In the genomic region with DNA sequence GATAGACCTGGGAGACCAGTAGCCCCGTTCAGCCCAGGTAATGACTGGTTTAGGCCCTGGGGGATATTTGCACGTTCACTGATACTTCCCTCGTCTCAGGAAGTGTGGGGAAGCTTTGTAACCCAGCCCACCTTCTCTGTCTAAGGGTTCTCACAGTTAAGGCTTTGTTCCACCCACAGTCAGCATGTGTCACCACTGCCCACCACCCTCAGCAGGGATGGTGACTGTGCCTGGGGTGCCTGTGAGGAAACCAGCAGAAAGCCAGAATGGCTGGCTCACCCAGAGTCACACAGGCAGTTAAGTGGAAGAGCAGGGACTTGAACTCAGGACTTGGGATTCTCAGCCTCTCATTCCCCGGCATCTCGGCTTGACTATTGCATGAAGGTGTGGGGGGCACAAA, we compare ENCODE assay signal across 11 cellular contexts. TPM values are rescaled to one million over a fixed set of nuclear protein-coding genes. Genes with fewer than 3 reads are reported as not detected.
DNase-seq lines count a peak whose midpoint lies in the region; ATAC-seq lines count a peak whose summit lies in the region.
"Had no signal": no experiment of that assay in that cellular context is flagged by ENCODE, and none has a peak within 500 bp of the region (broad histone marks: within the 10 kb centered on the region; RNA-seq: fewer than 3 reads in every experiment).

No MANE protein-coding gene starts in this region.

- peaks cover 19% of the 10 kb centered on the region for H3K4me1 Mint-ChIP-seq in activated T-cell treated with anti-CD3 and anti-CD28 coated beads, Interleukin-2, amount 50 U/mL, for 24 hours (ENCODE audit: low read depth)
- peaks cover 14% of the 10 kb centered on the region for H3K4me1 Mint-ChIP-seq in activated T-helper 2 cell treated with anti-CD3 and anti-CD28 coated beads, Interferon-gamma antibody, Interleukin-2, Interleukin-4, amounts not matched to agents 10 μg/mL and 5 μg/mL and 100 μg/mL, durations not matched to agents 14 hours and 24 hours and 36 hours (ENCODE audit: low read depth)

- H3K27ac ChIP-seq in layer of hippocampus (ENCODE audit: low read depth, low read length) = peak overlapping the region; percentile 55
- H3K27ac ChIP-seq: SK-N-MC had no signal

- H3K27me3 ChIP-seq in layer of hippocampus (ENCODE audit: control insufficient read depth, insufficient read depth, low read length) = peaks cover 3% of the 10 kb centered on the region

- no peaks in the 10 kb centered on the region for H3K9me3 Mint-ChIP-seq in activated T-cell treated with anti-CD3 and anti-CD28 coated beads, Interleukin-2, amount 50 U/mL, for 24 hours
- H3K9me3 Mint-ChIP-seq in activated T-helper 2 cell treated with anti-CD3 and anti-CD28 coated beads, Interferon-gamma antibody, Interleukin-2, Interleukin-4, amounts not matched to agents 10 μg/mL and 5 μg/mL and 100 μg/mL, durations not matched to agents 14 hours and 24 hours and 36 hours = no peaks in the 10 kb centered on the region
- H3K9me3 Mint-ChIP-seq: naive thymus-derived CD8-positive, alpha-beta T cell had no signal

- ATAC-seq in stimulated activated naive CD8-positive, alpha-beta T cell treated with anti-CD3 and anti-CD28 coated beads, Interleukin-15, Interleukin-2, amounts not matched to agents 100 U/mL and 50 U/mL, for 24 hours = peak; percentile 83

- H3K27me3 Mint-ChIP-seq in activated T-cell treated with anti-CD3 and anti-CD28 coated beads, Interleukin-2, amount 50 U/mL, for 24 hours = peaks cover 44% of the 10 kb centered on the region
- peaks cover 38% of the 10 kb centered on the region for H3K27me3 Mint-ChIP-seq in activated T-helper 2 cell treated with anti-CD3 and anti-CD28 coated beads, Interferon-gamma antibody, Interleukin-2, Interleukin-4, amounts not matched to agents 10 μg/mL and 5 μg/mL and 100 μg/mL, durations not matched to agents 14 hours and 24 hours and 36 hours (ENCODE audit: low read depth)

- peak; percentile 17 for DNase-seq in activated T-cell treated with anti-CD3 and anti-CD28 coated beads for 48 hours (ENCODE audit: low read depth)
- no peak for DNase-seq in activated T-cell treated with anti-CD3 and anti-CD28 coated beads, Interleukin-2, amount 50 U/mL, for 24 hours
- peak; percentile 38 for DNase-seq in Jurkat, Clone E6-1 (ENCODE audit: low read depth, low spot score)
- peak; percentile 45 for DNase-seq in stimulated activated naive CD8-positive, alpha-beta T cell treated with anti-CD3 and anti-CD28 coated beads, Interleukin-15, Interleukin-2, amounts not matched to agents 100 U/mL and 50 U/mL, for 24 hours
- no peak for DNase-seq in Ammon's horn (ENCODE audit: low spot score)
- DNase-seq in AG20443 (ENCODE audit: low spot score) = no peak
- no peak for DNase-seq in activated T-helper 2 cell treated with anti-CD3 and anti-CD28 coated beads, Interferon-gamma antibody, Interleukin-2, Interleukin-4, amounts not matched to agents 10 μg/mL and 5 μg/mL and 100 μg/mL, durations not matched to agents 14 hours and 24 hours and 36 hours (ENCODE audit: low spot score)
- DNase-seq: NCI-H2081 had no signal

- no peak overlapping the region for H3K4me3 Mint-ChIP-seq in activated T-cell treated with anti-CD3 and anti-CD28 coated beads, Interleukin-2, amount 50 U/mL, for 24 hours
- no peak overlapping the region for H3K4me3 Mint-ChIP-seq in activated T-helper 2 cell treated with anti-CD3 and anti-CD28 coated beads, Interferon-gamma antibody, Interleukin-2, Interleukin-4, amounts not matched to agents 10 μg/mL and 5 μg/mL and 100 μg/mL, durations not matched to agents 14 hours and 24 hours and 36 hours (ENCODE audit: low read depth)

- H3K4me3 ChIP-seq in Jurkat, Clone E6-1 (ENCODE audit: low read length) = no peak overlapping the region
- H3K4me3 ChIP-seq: SK-N-MC had no signal

- no peak overlapping the region for H3K27ac Mint-ChIP-seq in activated T-cell treated with anti-CD3 and anti-CD28 coated beads, Interleukin-2, amount 50 U/mL, for 24 hours
- H3K27ac Mint-ChIP-seq in activated T-helper 2 cell treated with anti-CD3 and anti-CD28 coated beads, Interferon-gamma antibody, Interleukin-2, Interleukin-4, amounts not matched to agents 10 μg/mL and 5 μg/mL and 100 μg/mL, durations not matched to agents 14 hours and 24 hours and 36 hours = no peak overlapping the region

- intact Hi-C loops in activated T-helper 2 cell treated with anti-CD3 and anti-CD28 coated beads, Interferon-gamma antibody, Interleukin-2, Interleukin-4, amounts not matched to agents 10 μg/mL and 5 μg/mL and 100 μg/mL, durations not matched to agents 14 hours and 24 hours and 36 hours (cut with micrococcal nuclease) = no loop called here

- no peaks in the 10 kb centered on the region for H3K36me3 Mint-ChIP-seq in activated T-cell treated with anti-CD3 and anti-CD28 coated beads, Interleukin-2, amount 50 U/mL, for 24 hours (ENCODE audit: low read depth)
- H3K36me3 Mint-ChIP-seq in activated T-helper 2 cell treated with anti-CD3 and anti-CD28 coated beads, Interferon-gamma antibody, Interleukin-2, Interleukin-4, amounts not matched to agents 10 μg/mL and 5 μg/mL and 100 μg/mL, durations not matched to agents 14 hours and 24 hours and 36 hours (ENCODE audit: low read depth) = no peaks in the 10 kb centered on the region

RNA-seq across cellular contexts. Expression of a gene that starts 5.2 kb away (rescaled TPM):
- not detected for polyA plus RNA-seq in Jurkat, Clone E6-1 (2012; ENCODE audit: insufficient read depth, insufficient read length)
- not detected in 2 replicates for total RNA-seq in activated T-helper 2 cell treated with anti-CD3 and anti-CD28 coated beads, Interferon-gamma antibody, Interleukin-2, Interleukin-4, amounts not matched to agents 10 μg/mL and 5 μg/mL and 100 μg/mL, durations not matched to agents 14 hours and 24 hours and 36 hours
- total RNA-seq: naive thymus-derived CD8-positive, alpha-beta T cell had no signal
- polyA plus RNA-seq: naive thymus-derived CD8-positive, alpha-beta T cell had no signal

RNA-seq across cellular contexts. Expression of a gene that starts 14.0 kb away (rescaled TPM):
- not detected for polyA plus RNA-seq in Jurkat, Clone E6-1 (2012; ENCODE audit: insufficient read depth, insufficient read length)
- not detected in 2 replicates for total RNA-seq in activated T-helper 2 cell treated with anti-CD3 and anti-CD28 coated beads, Interferon-gamma antibody, Interleukin-2, Interleukin-4, amounts not matched to agents 10 μg/mL and 5 μg/mL and 100 μg/mL, durations not matched to agents 14 hours and 24 hours and 36 hours
- total RNA-seq: naive thymus-derived CD8-positive, alpha-beta T cell had no signal
- polyA plus RNA-seq: naive thymus-derived CD8-positive, alpha-beta T cell had no signal

RNA-seq across cellular contexts. Expression of a gene that starts 33.2 kb away (rescaled TPM):
- polyA plus RNA-seq in Jurkat, Clone E6-1 (2012; ENCODE audit: insufficient read depth, insufficient read length) = 1.8 TPM
- total RNA-seq in activated T-helper 2 cell treated with anti-CD3 and anti-CD28 coated beads, Interferon-gamma antibody, Interleukin-2, Interleukin-4, amounts not matched to agents 10 μg/mL and 5 μg/mL and 100 μg/mL, durations not matched to agents 14 hours and 24 hours and 36 hours = 6.0 and 6.3 TPM in 2 replicates

RNA-seq across cellular contexts. Expression of a gene that starts 36.6 kb away (rescaled TPM):
- not detected for polyA plus RNA-seq in Jurkat, Clone E6-1 (2012; ENCODE audit: insufficient read depth, insufficient read length)
- total RNA-seq in activated T-helper 2 cell treated with anti-CD3 and anti-CD28 coated beads, Interferon-gamma antibody, Interleukin-2, Interleukin-4, amounts not matched to agents 10 μg/mL and 5 μg/mL and 100 μg/mL, durations not matched to agents 14 hours and 24 hours and 36 hours = not detected in 2 replicates
- total RNA-seq: naive thymus-derived CD8-positive, alpha-beta T cell had no signal
- polyA plus RNA-seq: naive thymus-derived CD8-positive, alpha-beta T cell had no signal

RNA-seq across cellular contexts. Expression of a gene that starts 51.9 kb away (rescaled TPM):
- polyA plus RNA-seq in Jurkat, Clone E6-1 (2012; ENCODE audit: insufficient read depth, insufficient read length) = 46.8 TPM
- total RNA-seq in activated T-helper 2 cell treated with anti-CD3 and anti-CD28 coated beads, Interferon-gamma antibody, Interleukin-2, Interleukin-4, amounts not matched to agents 10 μg/mL and 5 μg/mL and 100 μg/mL, durations not matched to agents 14 hours and 24 hours and 36 hours = 51.9 and 68.4 TPM in 2 replicates

Comparison
In these comparisons a context has a peak if more than half of its experiments do, and no peak if none do; other contexts are left out.
1. DNase-seq: peak in activated T-cell treated with anti-CD3 and anti-CD28 coated beads for 48 hours (single experiment), Jurkat, Clone E6-1 (single experiment) and stimulated activated naive CD8-positive, alpha-beta T cell treated with anti-CD3 and anti-CD28 coated beads, Interleukin-15, Interleukin-2, amounts not matched to agents 100 U/mL and 50 U/mL, for 24 hours (single experiment); none in activated T-cell treated with anti-CD3 and anti-CD28 coated beads, Interleukin-2, amount 50 U/mL, for 24 hours (single experiment), Ammon's horn (single experiment), AG20443 (single experiment) and activated T-helper 2 cell treated with anti-CD3 and anti-CD28 coated beads, Interferon-gamma antibody, Interleukin-2, Interleukin-4, amounts not matched to agents 10 μg/mL and 5 μg/mL and 100 μg/mL, durations not matched to agents 14 hours and 24 hours and 36 hours (single experiment).